16 cellular contexts compared by ENCODE assay signal in genomic region chr1:2137257-2138121, GRCh38. TPM values are rescaled to one million over a fixed set of nuclear protein-coding genes. Genes with fewer than 3 reads are reported as not detected.
A peak's percentile ranks its signal among the peaks of the same experiment; 100 is the strongest.
DNase-seq lines count a peak whose midpoint lies in the region; ATAC-seq, FAIRE-seq and TF ChIP-seq lines count a peak whose summit lies in the region.
"Had no signal": no experiment of that assay in that cellular context is flagged by ENCODE, and none has a peak within 500 bp of the region (broad histone marks: within the 10 kb centered on the region; RNA-seq: fewer than 3 reads in every experiment).

No MANE protein-coding gene starts in this region.

- ATAC-seq in HG03457 (IDR thresholded peaks at IDR 0.05; ENCODE audit: unreplicated experiment) (no peak), GM18870 (IDR thresholded peaks at IDR 0.05; ENCODE audit: unreplicated experiment) (no peak)
- ATAC-seq: body of pancreas, gastroesophageal sphincter had no signal

- intact Hi-C loops in kidney (cut with DNase I): no loop called here
- intact Hi-C loops in esophagus muscularis mucosa (cut with DNase I): no loop called here

- DNase-seq in NCI-H1417 (lab: John Stamatoyannopoulos, UW) (peak; percentile 80 to 91 (median 80)), NCI-H1417 treated with DMSO at 0.1 percent for 48 hours (lab: John Stamatoyannopoulos, UW) (no peak), RWPE1 (ENCODE audit: low spot score) (no peak), kidney (peak; percentile 64), small intestine (peak; percentile 97), esophagus muscularis mucosa (ENCODE audit: extremely low spot score) (no peak)
- DNase-seq: activated naive CD4-positive, alpha-beta T cell treated with anti-CD3 and anti-CD28 coated beads for 36 hours; body of pancreas; COR-L47 had no signal

- H3K9ac ChIP-seq in kidney (ENCODE audit: low read length in 2 of 2): no peak overlapping the region

- FAIRE-seq in kidney (lab: Jason Lieb, UNC): no peak
- FAIRE-seq in small intestine (lab: Jason Lieb, UNC): no peak
- FAIRE-seq: endothelial cell of umbilical vein had no signal

- CTCF ChIA-PET in RWPE1 (lab: Yijun Ruan, JAX): interaction anchor here (0.5 to 1.0 kb wide), 2 partner anchors 37 to 91 kb away, joined by 3 read pairs; no protein-coding TSS in a partner anchor

- H3K4me3 ChIP-seq in kidney (ENCODE audit: low read length in 2 of 2): no peak overlapping the region
- H3K4me3 ChIP-seq in small intestine (ENCODE audit: low read depth in 1 of 2, low read length in 2 of 2): no peak overlapping the region
- no peak overlapping the region for H3K4me3 ChIP-seq in esophagus muscularis mucosa
- H3K4me3 ChIP-seq: body of pancreas, gastroesophageal sphincter, SK-N-MC, thoracic aorta had no signal

- POLR2A ChIA-PET in RWPE1 (lab: Yijun Ruan, JAX; ENCODE audit: low non-redundant PET): no interaction called here

- H3K4me1 ChIP-seq in kidney (ENCODE audit: control insufficient read depth in 1 of 2, insufficient read depth in 1 of 2, low read depth in 1 of 2, low read length in 2 of 2) (peaks cover 5 to 19% of the 10 kb centered on the region in 2 donors), small intestine (ENCODE audit: control insufficient read depth in 2 of 2, insufficient read depth in 1 of 2, low read depth in 1 of 2, low read length in 1 of 2) (peaks cover 0 to 7% of the 10 kb centered on the region in 2 donors), esophagus muscularis mucosa (peaks cover 21 to 28% (median 25%) of the 10 kb centered on the region in 4 donors)

- H3K36me3 ChIP-seq in kidney (ENCODE audit: control insufficient read depth in 1 of 2, insufficient read depth in 2 of 2, low read length in 2 of 2) (no peaks in the 10 kb centered on the region), small intestine (ENCODE audit: control insufficient read depth in 2 of 2, insufficient read depth in 2 of 2, low read length in 2 of 2) (peaks cover 0 to 2% of the 10 kb centered on the region in 2 donors), esophagus muscularis mucosa (no peaks in the 10 kb centered on the region)
- H3K36me3 ChIP-seq: gastroesophageal sphincter, thoracic aorta had no signal

- TF ChIP-seq CTCF in RWPE1 (conservative IDR thresholded peaks at IDR 0.05; ENCODE audit: low read depth) (no peak), kidney (IDR thresholded peaks at IDR 0.05; ENCODE audit: borderline replicate concordance, extremely low read depth, insufficient read depth) (no peak), esophagus muscularis mucosa (IDR thresholded peaks at IDR 0.05) (no peak)

- H3K27me3 ChIP-seq in small intestine (ENCODE audit: control insufficient read depth in 2 of 2, insufficient read depth in 2 of 2, low read length in 2 of 2): no peaks in the 10 kb centered on the region
- H3K27me3 ChIP-seq in esophagus muscularis mucosa: peaks cover 0 to 1% (median 0%) of the 10 kb centered on the region in 4 donors
- H3K27me3 ChIP-seq: body of pancreas, gastroesophageal sphincter had no signal

- TF ChIP-seq EP300 in esophagus muscularis mucosa (IDR thresholded peaks at IDR 0.05): no peak

- WGBS in small intestine, 3 donors: 24 to 62% (median 53%) methylated on average over 29 of the region's 29 CpGs
- WGBS in esophagus muscularis mucosa: 82% methylated on average over 29 of the region's 29 CpGs

- no peaks in the 10 kb centered on the region for H3K9me3 ChIP-seq in kidney (ENCODE audit: control insufficient read depth in 1 of 2, low read length in 2 of 2)
- H3K9me3 ChIP-seq in small intestine (ENCODE audit: control insufficient read depth, low read depth): no peaks in the 10 kb centered on the region
- H3K9me3 ChIP-seq in esophagus muscularis mucosa: no peaks in the 10 kb centered on the region
- H3K9me3 ChIP-seq: body of pancreas, gastroesophageal sphincter, thoracic aorta had no signal

- H3K27ac ChIP-seq in RWPE1: peak overlapping the region; percentile 5; the same call in 1 of the 2 replicates
- peak overlapping the region in 1 of 2 donors; percentile 47 for H3K27ac ChIP-seq in kidney (ENCODE audit: low read depth in 2 of 2, low read length in 2 of 2)
- H3K27ac ChIP-seq in small intestine (ENCODE audit: low read depth in 1 of 2, low read length in 1 of 2): peak overlapping the region; percentile 95 to 96
- H3K27ac ChIP-seq in esophagus muscularis mucosa (replicated peaks in 1 of 4): no peak overlapping the region
- H3K27ac ChIP-seq: 22Rv1, body of pancreas, gastroesophageal sphincter, SK-N-MC, thoracic aorta had no signal

- TF ChIP-seq POLR2A in esophagus muscularis mucosa (IDR thresholded peaks at IDR 0.05; ENCODE audit: low read depth): no peak

RNA-seq across cellular contexts. Expression of gene FAAP20, which starts 57.1 kb away (rescaled TPM):
- total RNA-seq in kidney (69.0 TPM), esophagus muscularis mucosa (10 to 100 TPM; 37.9 to 81.7 (median 55.7) TPM)
- polyA plus RNA-seq in kidney (ENCODE audit: insufficient read depth, low read depth, low replicate concordance) (109 TPM), small intestine (10 to 100 TPM; 20.6 to 51.4 (median 39.4) TPM)

Comparison
In these comparisons a context has a peak if more than half of its experiments do, and no peak if none do; other contexts are left out.
1. DNase-seq: peak in NCI-H1417 (3 of 3), kidney (single experiment) and small intestine (single experiment); none in NCI-H1417 treated with DMSO at 0.1 percent for 48 hours (single experiment), RWPE1 (single experiment) and esophagus muscularis mucosa (single experiment).
2. H3K27ac ChIP-seq: peak in RWPE1 (single experiment) and small intestine (2 of 2); none in esophagus muscularis mucosa (0 of 4).